2 cellular contexts compared by ENCODE assay signal in genomic region chr3:187211532-187212274, GRCh38.
TF ChIP-seq lines count a peak whose summit lies in the region.

No MANE protein-coding gene starts in this region.

TF ChIP-seq in IMR-90, 13 proteins besides CTCF, POLR2A, EP300 and RAD21:
- TF ChIP-seq RFX5 (IDR thresholded peaks at IDR 0.05; ENCODE audit: low read depth, low read length), result no peak
- TF ChIP-seq NFE2L2 (IDR thresholded peaks at IDR 0.05; ENCODE audit: low read depth, low read length), result no peak
- no peak for TF ChIP-seq CHD1 (IDR thresholded peaks at IDR 0.05; ENCODE audit: low read depth, low read length)
- no peak for TF ChIP-seq MAZ (IDR thresholded peaks at IDR 0.05; ENCODE audit: borderline replicate concordance, low read depth, low read length)
- no peak for TF ChIP-seq SMC3 (IDR thresholded peaks at IDR 0.05; ENCODE audit: low read depth, low read length)
- TF ChIP-seq BHLHE40 (IDR thresholded peaks at IDR 0.05; ENCODE audit: low read depth, low read length), result no peak
- no peak for TF ChIP-seq ELK1 (IDR thresholded peaks at IDR 0.05; ENCODE audit: borderline replicate concordance, low read depth, low read length)
- no peak for TF ChIP-seq CEBPB (IDR thresholded peaks at IDR 0.05; ENCODE audit: low read depth, low read length)
- TF ChIP-seq MAFK (IDR thresholded peaks at IDR 0.05; ENCODE audit: low read depth, low read length), result no peak
- no peak for TF ChIP-seq RCOR1 (IDR thresholded peaks at IDR 0.05; ENCODE audit: insufficient replicate concordance, low read length)
- no peak for TF ChIP-seq FOS (IDR thresholded peaks at IDR 0.05; ENCODE audit: low read depth, low read length)
- TF ChIP-seq MXI1 (IDR thresholded peaks at IDR 0.05; ENCODE audit: borderline replicate concordance, low read depth, low read length), result no peak
TF ChIP-seq in IMR-90: peak in this region for 0.

TF ChIP-seq in HepG2, 621 proteins besides CTCF, POLR2A, EP300 and RAD21:
- TF ChIP-seq ZUFSP (CRISPR knock-in tag; IDR thresholded peaks at IDR 0.05; ENCODE audit: borderline replicate concordance), result no peak
- no peak for TF ChIP-seq SNAPC4 (CRISPR knock-in tag; IDR thresholded peaks at IDR 0.05)
- no peak for TF ChIP-seq MYPOP (CRISPR knock-in tag; IDR thresholded peaks at IDR 0.05)
- TF ChIP-seq ZNF292 (CRISPR knock-in tag; IDR thresholded peaks at IDR 0.05; ENCODE audit: borderline replicate concordance, low read depth), result no peak
- TF ChIP-seq FIP1L1 (IDR thresholded peaks at IDR 0.05; ENCODE audit: borderline replicate concordance, insufficient read depth, low read depth, low read length), result no peak
- no peak for TF ChIP-seq HOXA9 (CRISPR knock-in tag; IDR thresholded peaks at IDR 0.05; ENCODE audit: borderline replicate concordance)
- no peak for TF ChIP-seq ELF3 (CRISPR knock-in tag; IDR thresholded peaks at IDR 0.05)
- no peak for TF ChIP-seq DZIP1 (CRISPR knock-in tag; IDR thresholded peaks at IDR 0.05)
- TF ChIP-seq RBM39 (IDR thresholded peaks at IDR 0.05; ENCODE audit: low read depth, low read length, poor library complexity, severe bottlenecking), result no peak
